8 cellular contexts compared by ENCODE assay signal in genomic region chr20:462199-462991, GRCh38. TPM values are rescaled to one million over a fixed set of nuclear protein-coding genes. Genes with fewer than 3 reads are reported as not detected.
DNase-seq lines count a peak whose midpoint lies in the region; ATAC-seq and TF ChIP-seq lines count a peak whose summit lies in the region.

TBC1D20 (minus strand) TSS chr20:462533; CDS start chr20:462405, 128 bp downstream.

- no peak for TF ChIP-seq CTCF in Caco-2 (IDR thresholded peaks at IDR 0.05; ENCODE audit: insufficient read depth in 1 of 2, low read depth in 1 of 2, low read length in 1 of 2, severe bottlenecking in 1 of 2, unreplicated experiment in 1 of 2)

- H3K4me3 ChIP-seq in Caco-2 (ENCODE audit: low read depth, low read length), result peak within 1 kb of the TSS; percentile 74

- H3K27ac Mint-ChIP-seq in Caco-2 (ENCODE audit: unreplicated experiment) (peak within 1 kb of the TSS; percentile 94), memory B cell (peak within 1 kb of the TSS; percentile 88)
- H3K27ac Mint-ChIP-seq in effector memory CD8-positive, alpha-beta T cell, result peak within 1 kb of the TSS; percentile 87 to 95

- no peaks in the 10 kb centered on the region for H3K36me3 ChIP-seq in Caco-2 (ENCODE audit: control insufficient read depth, insufficient read depth, low read length)

- peak; percentile 93 for ATAC-seq in GM21367 (IDR thresholded peaks at IDR 0.05; ENCODE audit: unreplicated experiment)
- ATAC-seq in effector memory CD8-positive, alpha-beta T cell (replicated peaks), result peak; percentile 94
- peak; percentile 94 for ATAC-seq in memory B cell (ENCODE audit: low read depth)

- H3K9me3 Mint-ChIP-seq in Caco-2 (ENCODE audit: unreplicated experiment) (peaks cover 7% of the 10 kb centered on the region), memory B cell (no peaks in the 10 kb centered on the region)
- H3K9me3 Mint-ChIP-seq in effector memory CD8-positive, alpha-beta T cell, result no peaks in the 10 kb centered on the region

- DNase-seq in Caco-2, result peak; percentile 84 to 91
- peak; percentile 75 for DNase-seq in HT1080 (ENCODE audit: low read depth)
- DNase-seq in NK-92 treated with Interleukin-12 subunit alpha and Interleukin-12 subunit beta, amount 100 ng/mL, for 24 hours (lab: John Stamatoyannopoulos, UW), result peak; percentile 73
- peak; percentile 91 for DNase-seq in activated CD8-positive, alpha-beta memory T cell treated with anti-CD3 and anti-CD28 coated beads for 24 hours
- DNase-seq in effector memory CD8-positive, alpha-beta T cell, result peak; percentile 75 to 80 (median 77)
- DNase-seq in memory B cell (ENCODE audit: low spot score in 2 of 2), result peak; percentile 81 to 85
- peak; percentile 65 for DNase-seq in stimulated activated CD8-positive, alpha-beta memory T cell treated with anti-CD3 and anti-CD28 coated beads, Interleukin-12 subunit alpha, Interleukin-12 subunit beta, amount 100 ng/mL, for 24 hours (ENCODE audit: extremely low read depth)

- H3K36me3 Mint-ChIP-seq in Caco-2 (ENCODE audit: insufficient read depth, unreplicated experiment) (peaks cover 14% of the 10 kb centered on the region), memory B cell (peaks cover 2% of the 10 kb centered on the region)
- H3K36me3 Mint-ChIP-seq in effector memory CD8-positive, alpha-beta T cell (ENCODE audit: insufficient read depth), result peaks cover 7% of the 10 kb centered on the region

- intact Hi-C loops in Caco-2 (cut with micrococcal nuclease; ENCODE audit: unreplicated experiment), result loop anchor here (2.0 to 5.0 kb wide), 2 partner anchors 16 to 60 kb away; no protein-coding TSS in a partner anchor

- H3K27me3 Mint-ChIP-seq in Caco-2 (ENCODE audit: insufficient read depth, unreplicated experiment) (no peaks in the 10 kb centered on the region), memory B cell (peaks cover 2% of the 10 kb centered on the region)
- peaks cover 0 to 8% of the 10 kb centered on the region in 2 donors for H3K27me3 Mint-ChIP-seq in effector memory CD8-positive, alpha-beta T cell

- H3K4me1 ChIP-seq in Caco-2, result peaks cover 15% of the 10 kb centered on the region

- CTCF ChIA-PET in Caco-2 (lab: Charles Lee), result no interaction called here

- H3K4me3 Mint-ChIP-seq in Caco-2 (ENCODE audit: unreplicated experiment) (peak within 1 kb of the TSS; percentile 98), memory B cell (peak within 1 kb of the TSS; percentile 93)
- peak within 1 kb of the TSS; percentile 88 to 91 for H3K4me3 Mint-ChIP-seq in effector memory CD8-positive, alpha-beta T cell

- no peaks in the 10 kb centered on the region for H3K27me3 ChIP-seq in Caco-2 (replicated peaks; ENCODE audit: control insufficient read depth, insufficient read depth, low read length)

- peaks cover 4% of the 10 kb centered on the region; the same call in 1 of the 2 replicates for H3K9me3 ChIP-seq in Caco-2

- POLR2A ChIA-PET in Caco-2 (lab: Charles Lee), result interaction anchor here (1.0 to 1.8 kb wide), 3 partner anchors 55 to 115 kb away, joined by 5 to 8 read pairs (median 5); no protein-coding TSS in a partner anchor

- H3K4me1 Mint-ChIP-seq in Caco-2 (ENCODE audit: low read depth, unreplicated experiment), result peaks cover 15% of the 10 kb centered on the region
- H3K4me1 Mint-ChIP-seq in effector memory CD8-positive, alpha-beta T cell (ENCODE audit: low read depth in 2 of 2), result peaks cover 30 to 34% of the 10 kb centered on the region in 2 donors
- peaks cover 21% of the 10 kb centered on the region for H3K4me1 Mint-ChIP-seq in memory B cell

- no TSS peak for BruUV-seq in Caco-2 (replicated peaks; lab: Mats Ljungman, UMichigan)

RNA-seq across cellular contexts. Expression of gene TBC1D20, which starts in this region (rescaled TPM):
- 30.0 and 35.8 TPM in 2 replicates for total RNA-seq in Caco-2 (2022)
- total RNA-seq in HT1080 (2014; rRNA removed; shearing (Covaris generic)), result 20.4 and 25.2 TPM in 2 replicates
- 21.6 and 24.4 TPM in 2 replicates for polyA plus RNA-seq in HT1080 (2015; cell fraction: cytosol; rRNA removed)
- 32.4 and 39.2 TPM in 2 replicates for polyA plus RNA-seq in HT1080 (2015; cell fraction: nucleus; rRNA removed)

Comparison
In these comparisons a context has a peak if more than half of its experiments do, and no peak if none do; other contexts are left out.
1. Peak in every context shown above with its lines: DNase-seq, ATAC-seq and H3K4me3 ChIP-seq.